ENCODE assay signal across 8 cellular contexts in genomic region chr14:61812347-61813100, GRCh38. TPM values are rescaled to one million over a fixed set of nuclear protein-coding genes. Genes with fewer than 3 reads are reported as not detected.
A peak's percentile ranks its signal among the peaks of the same experiment; 100 is the strongest.
DNase-seq lines count a peak whose midpoint lies in the region; ATAC-seq and TF ChIP-seq lines count a peak whose summit lies in the region.

Gene SYT16 (plus strand): TSS chr14:61812703.

- no peaks in the 10 kb centered on the region for H3K9me3 Mint-ChIP-seq in activated T-helper 2 cell treated with anti-CD3 and anti-CD28 coated beads, Interferon-gamma antibody, Interleukin-2, Interleukin-4, amounts not matched to agents 10 μg/mL and 5 μg/mL and 100 μg/mL, durations not matched to agents 14 hours and 24 hours and 36 hours

- H3K36me3 Mint-ChIP-seq in activated T-helper 2 cell treated with anti-CD3 and anti-CD28 coated beads, Interferon-gamma antibody, Interleukin-2, Interleukin-4, amounts not matched to agents 10 μg/mL and 5 μg/mL and 100 μg/mL, durations not matched to agents 14 hours and 24 hours and 36 hours (ENCODE audit: low read depth): no peaks in the 10 kb centered on the region

- ATAC-seq in GM18909 (IDR thresholded peaks at IDR 0.05; ENCODE audit: poor library complexity, unreplicated experiment): no peak
- ATAC-seq in sciatic nerve: no peak

- no peaks in the 10 kb centered on the region for H3K36me3 ChIP-seq in cardiac muscle cell

- peaks cover 6% of the 10 kb centered on the region for H3K4me1 Mint-ChIP-seq in activated T-helper 2 cell treated with anti-CD3 and anti-CD28 coated beads, Interferon-gamma antibody, Interleukin-2, Interleukin-4, amounts not matched to agents 10 μg/mL and 5 μg/mL and 100 μg/mL, durations not matched to agents 14 hours and 24 hours and 36 hours (ENCODE audit: low read depth)

- DNase-seq in cardiac muscle cell (ENCODE audit: low read depth in 1 of 2, low spot score in 1 of 2): peak; percentile 18 to 62
- DNase-seq in cardiac septum (ENCODE audit: low spot score): no peak
- DNase-seq in activated T-helper 2 cell treated with anti-CD3 and anti-CD28 coated beads, Interferon-gamma antibody, Interleukin-2, Interleukin-4, amounts not matched to agents 10 μg/mL and 5 μg/mL and 100 μg/mL, durations not matched to agents 14 hours and 24 hours and 36 hours (ENCODE audit: low spot score): no peak
- DNase-seq in hepatic stellate cell (ENCODE audit: low spot score): peak; percentile 13
- no peak for DNase-seq in SHP77 treated with DMSO at 0.1 percent for 48 hours (lab: John Stamatoyannopoulos, UW)
- no peak for DNase-seq in sciatic nerve (ENCODE audit: low spot score)

- H3K4me1 ChIP-seq in cardiac muscle cell (ENCODE audit: low read depth): no peaks in the 10 kb centered on the region

- H3K27ac ChIP-seq in cardiac muscle cell: no peak within 1 kb of the TSS
- no peak within 1 kb of the TSS for H3K27ac ChIP-seq in skin epidermis

- H3K9me3 ChIP-seq in cardiac muscle cell (ENCODE audit: low read depth): no peaks in the 10 kb centered on the region

- peak within 1 kb of the TSS; percentile 77 for H3K4me3 Mint-ChIP-seq in activated T-helper 2 cell treated with anti-CD3 and anti-CD28 coated beads, Interferon-gamma antibody, Interleukin-2, Interleukin-4, amounts not matched to agents 10 μg/mL and 5 μg/mL and 100 μg/mL, durations not matched to agents 14 hours and 24 hours and 36 hours (ENCODE audit: low read depth)

- peak within 1 kb of the TSS; percentile 80 for H3K4me3 ChIP-seq in cardiac muscle cell
- peak within 1 kb of the TSS; percentile 16 to 44 (median 30) for H3K4me3 ChIP-seq in skin epidermis

- H3K27me3 ChIP-seq in cardiac muscle cell: peaks cover 46% of the 10 kb centered on the region

- no peak within 1 kb of the TSS for H3K27ac Mint-ChIP-seq in activated T-helper 2 cell treated with anti-CD3 and anti-CD28 coated beads, Interferon-gamma antibody, Interleukin-2, Interleukin-4, amounts not matched to agents 10 μg/mL and 5 μg/mL and 100 μg/mL, durations not matched to agents 14 hours and 24 hours and 36 hours

- peaks cover 69% of the 10 kb centered on the region for H3K27me3 Mint-ChIP-seq in activated T-helper 2 cell treated with anti-CD3 and anti-CD28 coated beads, Interferon-gamma antibody, Interleukin-2, Interleukin-4, amounts not matched to agents 10 μg/mL and 5 μg/mL and 100 μg/mL, durations not matched to agents 14 hours and 24 hours and 36 hours (ENCODE audit: low read depth)

- intact Hi-C loops in cardiac septum (cut with DNase I): no loop called here
- intact Hi-C loops in activated T-helper 2 cell treated with anti-CD3 and anti-CD28 coated beads, Interferon-gamma antibody, Interleukin-2, Interleukin-4, amounts not matched to agents 10 μg/mL and 5 μg/mL and 100 μg/mL, durations not matched to agents 14 hours and 24 hours and 36 hours (cut with micrococcal nuclease): no loop called here
- intact Hi-C loops in sciatic nerve (cut with DNase I): no loop called here

- TF ChIP-seq CTCF in cardiac muscle cell (IDR thresholded peaks at IDR 0.05; ENCODE audit: low read depth, low read length): no peak

RNA-seq across cellular contexts. Expression of gene SYT16, which starts in this region (rescaled TPM):
- total RNA-seq in cardiac muscle cell: 0.07 and 0.71 TPM in 2 replicates
- 0.16 TPM in 1 of 2 replicates, not detected in the other for polyA plus RNA-seq in cardiac muscle cell
- 0.73 TPM for total RNA-seq in cardiac septum
- total RNA-seq in activated T-helper 2 cell treated with anti-CD3 and anti-CD28 coated beads, Interferon-gamma antibody, Interleukin-2, Interleukin-4, amounts not matched to agents 10 μg/mL and 5 μg/mL and 100 μg/mL, durations not matched to agents 14 hours and 24 hours and 36 hours: not detected in 2 replicates
- total RNA-seq in sciatic nerve: not detected

Comparison
In these comparisons a context has a peak if more than half of its experiments do, and no peak if none do; other contexts are left out.
1. Peak in DNase-seq and H3K4me3 ChIP-seq in cardiac muscle cell; RNA of the gene not detected or under 1 TPM.